14 cellular contexts compared by ENCODE assay signal in genomic region chr17:135895-136294, GRCh38. TPM values are rescaled to one million over a fixed set of nuclear protein-coding genes. Genes with fewer than 3 reads are reported as not detected.
DNase-seq lines count a peak whose midpoint lies in the region; ATAC-seq, FAIRE-seq and TF ChIP-seq lines count a peak whose summit lies in the region.
"Not testable (repeated sequence)": the region's sequence is repeated elsewhere in the genome, so short reads cannot be mapped to it uniquely, and the experiment has no call there.
"Had no signal": no experiment of that assay in that cellular context is flagged by ENCODE, and none has a peak within 500 bp of the region (broad histone marks: within the 10 kb centered on the region; RNA-seq: fewer than 3 reads in every experiment).

No MANE protein-coding gene starts in this region.

- H3K4me1 Mint-ChIP-seq in CD4-positive, alpha-beta T cell (ENCODE audit: low read depth); T-cell; effector memory CD8-positive, alpha-beta T cell (ENCODE audit: low read depth in 2 of 2); naive thymus-derived CD8-positive, alpha-beta T cell: not testable (repeated sequence)

- H3K9me3 Mint-ChIP-seq in CD4-positive, alpha-beta T cell; T-cell; effector memory CD8-positive, alpha-beta T cell; naive thymus-derived CD8-positive, alpha-beta T cell: not testable (repeated sequence)

- H3K4me1 ChIP-seq in DND-41 (ENCODE audit: insufficient read depth, low read length); GM12878 (ENCODE audit: control insufficient read depth, insufficient read depth, low read length): not testable (repeated sequence)

- TF ChIP-seq RAD21 in GM12878 (IDR thresholded peaks at IDR 0.05; ENCODE audit: insufficient read depth, low read depth, low read length), result not testable (repeated sequence)

- WGBS in GM12878 (ENCODE audit: insufficient coverage, insufficient replicate concordance, low lambda C conversion rate, missing lambda C conversion rate), result no CpG with 5 or more reads among the region's 1 CpG

- H3K36me3 Mint-ChIP-seq in CD4-positive, alpha-beta T cell (ENCODE audit: low read depth); T-cell; effector memory CD8-positive, alpha-beta T cell (ENCODE audit: insufficient read depth); naive thymus-derived CD8-positive, alpha-beta T cell: not testable (repeated sequence)

- POLR2A ChIA-PET in CD4-positive, alpha-beta T cell (lab: Charles Lee); T-cell (lab: Charles Lee); GM12878 (lab: Charles Lee); naive thymus-derived CD8-positive, alpha-beta T cell (lab: Charles Lee): not testable (repeated sequence)

- H3K9me3 ChIP-seq in CD4-positive, alpha-beta T cell (ENCODE audit: control insufficient read depth, low read length); DND-41 (ENCODE audit: insufficient read depth, low read length, severe bottlenecking); GM12878 (replicated peaks; ENCODE audit: control insufficient read depth, insufficient read depth, low read length): not testable (repeated sequence)

- not testable (repeated sequence) for H3K27ac Mint-ChIP-seq in CD4-positive, alpha-beta T cell; T-cell; effector memory CD8-positive, alpha-beta T cell; naive thymus-derived CD8-positive, alpha-beta T cell

- CTCF ChIA-PET in CD4-positive, alpha-beta T cell (lab: Charles Lee); T-cell (lab: Charles Lee); GM12878 (lab: Yijun Ruan, JAX): not testable (repeated sequence)

- not testable (repeated sequence) for H4K20me1 ChIP-seq in DND-41 (ENCODE audit: insufficient read depth, low read length); GM12878 (ENCODE audit: control insufficient read depth, insufficient read depth)

- not testable (repeated sequence) for H2AFZ ChIP-seq in DND-41 (ENCODE audit: low read depth, low read length); GM12878 (ENCODE audit: control insufficient read depth, low read depth, low read length)

- not testable (repeated sequence) for H3K9ac ChIP-seq in DND-41 (ENCODE audit: low read depth, low read length); GM12878 (ENCODE audit: control insufficient read depth, insufficient read depth, low read length)

- H3K27me3 ChIP-seq in CD4-positive, alpha-beta T cell (ENCODE audit: control insufficient read depth, insufficient read depth, low read length); DND-41 (ENCODE audit: insufficient read depth, low read length, poor library complexity); GM12878 (replicated peaks in 1 of 2; ENCODE audit: control insufficient read depth in 2 of 2, insufficient read depth in 2 of 2, low read length in 1 of 2): not testable (repeated sequence)

- not testable (repeated sequence) for FAIRE-seq in GM12878 (lab: Jason Lieb, UNC)

- SMC1A ChIA-PET in GM12878 (lab: Charles Lee; ENCODE audit: uncharacterized antibody, unreplicated experiment), result not testable (repeated sequence)

- intact Hi-C loops in CD4-positive, alpha-beta T cell (cut with DNase I, micrococcal nuclease); GM12878 (cut with micrococcal nuclease; ENCODE audit: unreplicated experiment): not testable (repeated sequence)

- H3K4me3 ChIP-seq in DND-41 (ENCODE audit: low read depth in 1 of 2, low read length in 2 of 2); GM12878: not testable (repeated sequence)

- BruUV-seq in GM12878 (replicated peaks; lab: Mats Ljungman, UMichigan), result not testable (repeated sequence)

- H3K4me2 ChIP-seq in DND-41 (ENCODE audit: insufficient read depth, low read length); GM12878 (ENCODE audit: control insufficient read depth, insufficient read depth): not testable (repeated sequence)

- in situ Hi-C loops in GM12878 (cut with MboI), result not testable (repeated sequence)

- not testable (repeated sequence) for H3K4me3 Mint-ChIP-seq in CD4-positive, alpha-beta T cell; T-cell; effector memory CD8-positive, alpha-beta T cell; naive thymus-derived CD8-positive, alpha-beta T cell

- not testable (repeated sequence) for TF ChIP-seq POLR2A in GM12878 (IDR thresholded peaks at IDR 0.05; ENCODE audit: low read depth, low read length)

- RAD21 ChIA-PET in GM12878 (lab: Charles Lee; ENCODE audit: unreplicated experiment), result not testable (repeated sequence)

- DNase-seq in CD4-positive, alpha-beta T cell; DND-41; T-cell; GM12878 (ENCODE audit: low read depth, low spot score); effector memory CD8-positive, alpha-beta T cell; naive thymus-derived CD8-positive, alpha-beta T cell: not testable (repeated sequence)

- not testable (repeated sequence) for TF ChIP-seq CTCF in CD4-positive, alpha-beta T cell (IDR thresholded peaks at IDR 0.05); DND-41 (IDR thresholded peaks at IDR 0.05; ENCODE audit: borderline replicate concordance, extremely low read depth, low read length, poor library complexity, severe bottlenecking); GM12878 (IDR thresholded peaks at IDR 0.05 in 2 of 3, conservative IDR thresholded peaks at IDR 0.05 in 1 of 3; ENCODE audit: control insufficient read depth in 2 of 3, extremely low read depth in 1 of 3, insufficient read depth in 1 of 3, low read depth in 3 of 3, low read length in 3 of 3)

- not testable (repeated sequence) for H3K27me3 Mint-ChIP-seq in CD4-positive, alpha-beta T cell; T-cell; effector memory CD8-positive, alpha-beta T cell; naive thymus-derived CD8-positive, alpha-beta T cell

- H3K79me2 ChIP-seq in DND-41 (ENCODE audit: insufficient read depth, low read length); GM12878 (ENCODE audit: control insufficient read depth, insufficient read depth, low read length): not testable (repeated sequence)

- not testable (repeated sequence) for TF ChIP-seq EP300 in GM12878 (IDR thresholded peaks at IDR 0.05; ENCODE audit: borderline replicate concordance in 1 of 2, control insufficient read depth in 1 of 2, low read depth in 2 of 2, low read length in 2 of 2)

- peak; percentile 40 for ATAC-seq in CD4-positive, alpha-beta T cell (ENCODE audit: poor library complexity)
- ATAC-seq in DND-41 (ENCODE audit: insufficient read depth, low read depth), result peak; percentile 52
- ATAC-seq in T-cell (replicated peaks in 1 of 4), result peak; percentile 65 to 68 (median 66)
- peak; percentile 41; the same call in 2 of the 3 replicates for ATAC-seq in GM12878
- peak; percentile 70 for ATAC-seq in effector memory CD8-positive, alpha-beta T cell (replicated peaks)
- ATAC-seq in naive thymus-derived CD8-positive, alpha-beta T cell, result peak; percentile 54 to 61

- not testable (repeated sequence) for H3K27ac ChIP-seq in CD4-positive, alpha-beta T cell (ENCODE audit: low read depth, low read length); DND-41 (ENCODE audit: low read length); GM12878 (ENCODE audit: control insufficient read depth, insufficient read depth)

- H3K36me3 ChIP-seq in DND-41 (ENCODE audit: insufficient read depth, low read length); GM12878 (ENCODE audit: control insufficient read depth in 2 of 2, insufficient read depth in 2 of 2, low read length in 1 of 2): not testable (repeated sequence)

RNA-seq across cellular contexts. Expression of gene SCGB1C2, which starts 1.5 kb away (rescaled TPM):
- total RNA-seq in CD4-positive, alpha-beta T cell, result not detected
- not detected for total RNA-seq in T-cell
- total RNA-seq in GM12878 (2013; cell fraction: nucleolus; rRNA removed), result not detected in 2 replicates
- not detected in 2 replicates for total RNA-seq in GM12878 (2014; rRNA removed)
- total RNA-seq in GM12878 (2014; rRNA removed; fragmentation: Illumina TruSeq; extraction: Trizol), result not detected in 2 replicates
- total RNA-seq in GM12878 (2021), result not detected in 2 replicates
- polyA plus RNA-seq in GM12878 (2011; ENCODE audit: low read depth), result not detected
- not detected in 2 replicates for polyA plus RNA-seq in GM12878 (2011; rRNA removed)
- not detected in 2 replicates for polyA plus RNA-seq in GM12878 (2011; cell fraction: cytosol; rRNA removed)
- polyA plus RNA-seq in GM12878 (2011; cell fraction: nucleus; rRNA removed), result not detected in 2 replicates
- not detected in 2 replicates for polyA plus RNA-seq in GM12878 (2012)
- not detected in 2 replicates for polyA plus RNA-seq in GM12878 (2014; fragmentation: Illumina TruSeq; extraction: Trizol)
- not detected for polyA plus RNA-seq in GM12878 (2014; fragmentation: Nextera tagmentation; extraction: Ambion mirVana)
- polyA plus RNA-seq in GM12878 (2014; rRNA removed), result not detected in 2 replicates
- not detected for polyA plus RNA-seq in GM12878 (2016; fragmentation: Nextera tagmentation; extraction: Ambion mirVana)
- not detected in 2 replicates for polyA minus RNA-seq in GM12878 (2011; rRNA and poly(A)+ RNA removed)
- not detected in 2 replicates for polyA minus RNA-seq in GM12878 (2011; cell fraction: cytosol; rRNA and poly(A)+ RNA removed)
- polyA minus RNA-seq in GM12878 (2011; cell fraction: nucleus; rRNA and poly(A)+ RNA removed), result not detected in 2 replicates
- total RNA-seq in naive thymus-derived CD8-positive, alpha-beta T cell, result not detected
- polyA plus RNA-seq in naive thymus-derived CD8-positive, alpha-beta T cell, result not detected
- total RNA-seq: A673; Caco-2; Calu3; CD4-positive, alpha-beta memory T cell; Daoy; G401 had no signal
- polyA plus RNA-seq: AG04450; CD14-positive monocyte; CD4-positive, alpha-beta memory T cell had no signal

RNA-seq across cellular contexts. Expression of gene DOC2B, which starts 45.6 kb away (rescaled TPM):
- total RNA-seq in CD4-positive, alpha-beta T cell, result under 1 TPM; 0.08 to 0.34 TPM
- under 1 TPM in 3 of 5 donors, not detected in 2; 0.05 to 0.16 (median 0.09) TPM for total RNA-seq in T-cell
- not detected in 2 replicates for total RNA-seq in GM12878 (2013; cell fraction: nucleolus; rRNA removed)
- total RNA-seq in GM12878 (2014; rRNA removed), result not detected in 2 replicates
- total RNA-seq in GM12878 (2014; rRNA removed; fragmentation: Illumina TruSeq; extraction: Trizol), result not detected in 2 replicates
- not detected in 2 replicates for total RNA-seq in GM12878 (2021)
- polyA plus RNA-seq in GM12878 (2011; ENCODE audit: low read depth), result not detected
- not detected in 2 replicates for polyA plus RNA-seq in GM12878 (2011; rRNA removed)
- not detected in 2 replicates for polyA plus RNA-seq in GM12878 (2011; cell fraction: cytosol; rRNA removed)
- polyA plus RNA-seq in GM12878 (2011; cell fraction: nucleus; rRNA removed), result not detected in 2 replicates
- not detected in 2 replicates for polyA plus RNA-seq in GM12878 (2012)
- not detected in 2 replicates for polyA plus RNA-seq in GM12878 (2014; fragmentation: Illumina TruSeq; extraction: Trizol)
- polyA plus RNA-seq in GM12878 (2014; fragmentation: Nextera tagmentation; extraction: Ambion mirVana), result not detected
- polyA plus RNA-seq in GM12878 (2014; rRNA removed), result not detected in 2 replicates
- not detected for polyA plus RNA-seq in GM12878 (2016; fragmentation: Nextera tagmentation; extraction: Ambion mirVana)
- polyA minus RNA-seq in GM12878 (2011; rRNA and poly(A)+ RNA removed), result not detected in 2 replicates
- polyA minus RNA-seq in GM12878 (2011; cell fraction: cytosol; rRNA and poly(A)+ RNA removed), result not detected in 2 replicates
- polyA minus RNA-seq in GM12878 (2011; cell fraction: nucleus; rRNA and poly(A)+ RNA removed), result not detected in 2 replicates
- under 1 TPM in 1 of 2 experiments, not detected in 1; 0.05 TPM for total RNA-seq in naive thymus-derived CD8-positive, alpha-beta T cell
- not detected for polyA plus RNA-seq in naive thymus-derived CD8-positive, alpha-beta T cell
- total RNA-seq: Caco-2, G401 had no signal
- polyA plus RNA-seq: AG04450; CD4-positive, alpha-beta memory T cell had no signal
